33 cellular contexts compared by ENCODE assay signal in the genomic region with DNA sequence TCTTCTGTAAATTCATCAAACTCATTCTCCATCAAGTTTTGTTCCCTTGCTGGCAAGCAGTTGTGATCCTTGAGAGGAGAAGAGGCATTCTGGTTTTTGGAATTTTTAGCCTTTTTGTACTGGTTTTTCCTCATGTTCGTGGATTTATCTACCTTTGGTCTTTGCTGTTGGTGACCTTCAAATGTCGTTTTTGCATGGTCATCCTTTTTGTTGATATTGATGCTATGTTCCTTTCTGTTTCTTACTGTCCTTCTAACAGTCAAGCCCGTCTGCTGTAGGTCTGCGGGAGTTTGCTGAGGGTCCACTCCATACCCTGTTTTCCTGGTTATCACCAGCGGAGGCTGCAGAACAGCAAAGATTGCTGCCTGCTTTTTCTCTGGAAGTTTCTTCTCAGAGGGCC.
"Had no signal": no experiment of that assay in that cellular context is flagged by ENCODE, and none has a peak within 500 bp of the region (broad histone marks: within the 10 kb centered on the region; RNA-seq: fewer than 3 reads in every experiment).

No MANE protein-coding gene starts in this region.

- H3K27me3 ChIP-seq: MG63 had no signal

- H3K4me3 ChIP-seq: MG63 had no signal

- H3K36me3 ChIP-seq: MG63 had no signal

- DNase-seq: MG63, MM.1S, MV-4-11, NCI-H1048, NCI-H1092, NCI-H1092 treated with DMSO at 0.1 percent for 48 hours, NCI-H1105, NCI-H1105 treated with DMSO at 0.1 percent for 48 hours, NCI-H1417, NCI-H1417 treated with DMSO at 0.1 percent for 48 hours, NCI-H1436, NCI-H1436 treated with DMSO at 0.1 percent for 48 hours, NCI-H146, NCI-H1694, NCI-H1694 treated with DMSO at 0.1 percent for 48 hours, NCI-H187, NCI-H187 treated with DMSO at 0.1 percent for 48 hours, NCI-H1930, NCI-H2029, NCI-H2029 treated with DMSO at 0.1 percent for 48 hours, NCI-H2081, NCI-H2081 treated with DMSO at 0.1 percent for 48 hours, NCI-H2107, NCI-H2171, NCI-H2171 treated with DMSO at 0.1 percent for 48 hours, NCI-H2227 treated with DMSO at 0.1 percent for 48 hours, NCI-H226, NCI-H345, NCI-H446, NCI-H446 treated with DMSO at 0.1 percent for 48 hours, NCI-H510A, NCI-H510A treated with DMSO at 0.1 percent for 48 hours, NCI-H526 had no signal
